Comparison of ENCODE assay signal across 1 cellular context in the genomic region with DNA sequence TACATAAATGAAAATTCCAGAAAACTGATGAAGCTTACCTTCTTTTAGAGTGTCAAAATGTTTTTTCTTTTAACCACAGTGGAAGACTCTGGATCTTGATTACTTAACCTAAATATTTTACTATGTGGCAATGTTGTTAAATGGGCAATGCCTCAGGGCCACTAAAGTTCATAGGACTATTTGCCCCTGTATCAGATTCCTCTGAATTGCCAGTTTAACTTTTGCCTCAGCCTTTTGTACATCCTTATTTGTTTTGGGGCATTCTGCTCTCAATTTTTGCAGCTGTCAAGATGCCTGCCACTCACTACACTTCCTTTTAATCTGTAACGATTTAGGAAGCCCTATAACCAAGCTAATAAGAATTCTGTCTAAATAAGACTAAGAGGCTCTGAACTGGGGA.
A peak's percentile ranks its signal among the peaks of the same experiment; 100 is the strongest.
TF ChIP-seq lines count a peak whose summit lies in the region.

No MANE protein-coding gene starts in this region.

TF ChIP-seq in HepG2, 621 proteins besides CTCF, POLR2A, EP300 and RAD21 (continued from another document):
- TF ChIP-seq AHDC1 (CRISPR knock-in tag; IDR thresholded peaks at IDR 0.05; ENCODE audit: borderline replicate concordance) (peak; percentile 64; the same call in 1 of the 2 replicates), ZNF484 (CRISPR knock-in tag; IDR thresholded peaks at IDR 0.05; ENCODE audit: borderline replicate concordance, low read depth) (no peak), JUN (CRISPR knock-in tag; IDR thresholded peaks at IDR 0.05) (no peak), FOXJ3 (CRISPR knock-in tag; IDR thresholded peaks at IDR 0.05; ENCODE audit: borderline replicate concordance) (peak; percentile 72; the same call in 1 of the 2 replicates), MLX (CRISPR knock-in tag; IDR thresholded peaks at IDR 0.05) (0 out of 2 replicates have a peak, but pooled peaks have one; percentile 37), ARID4A (CRISPR knock-in tag; IDR thresholded peaks at IDR 0.05; ENCODE audit: borderline replicate concordance) (no peak; the same call in 1 of the 2 replicates), SMAD3 (CRISPR knock-in tag; IDR thresholded peaks at IDR 0.05) (peak; percentile 58; the same call in 1 of the 2 replicates), FOXP4 (CRISPR knock-in tag; IDR thresholded peaks at IDR 0.05) (peak; percentile 68), CREM (IDR thresholded peaks at IDR 0.05) (0 out of 2 replicates have a peak, but pooled peaks have one; percentile 34), CREM (CRISPR knock-in tag; IDR thresholded peaks at IDR 0.05) (no peak), ATF2 (CRISPR knock-in tag; IDR thresholded peaks at IDR 0.05) (no peak), ARID3A (IDR thresholded peaks at IDR 0.05; ENCODE audit: low read depth, low read length) (peak; percentile 83), SMARCC2 (IDR thresholded peaks at IDR 0.05) (no peak)
- TF ChIP-seq, protein P1, sequence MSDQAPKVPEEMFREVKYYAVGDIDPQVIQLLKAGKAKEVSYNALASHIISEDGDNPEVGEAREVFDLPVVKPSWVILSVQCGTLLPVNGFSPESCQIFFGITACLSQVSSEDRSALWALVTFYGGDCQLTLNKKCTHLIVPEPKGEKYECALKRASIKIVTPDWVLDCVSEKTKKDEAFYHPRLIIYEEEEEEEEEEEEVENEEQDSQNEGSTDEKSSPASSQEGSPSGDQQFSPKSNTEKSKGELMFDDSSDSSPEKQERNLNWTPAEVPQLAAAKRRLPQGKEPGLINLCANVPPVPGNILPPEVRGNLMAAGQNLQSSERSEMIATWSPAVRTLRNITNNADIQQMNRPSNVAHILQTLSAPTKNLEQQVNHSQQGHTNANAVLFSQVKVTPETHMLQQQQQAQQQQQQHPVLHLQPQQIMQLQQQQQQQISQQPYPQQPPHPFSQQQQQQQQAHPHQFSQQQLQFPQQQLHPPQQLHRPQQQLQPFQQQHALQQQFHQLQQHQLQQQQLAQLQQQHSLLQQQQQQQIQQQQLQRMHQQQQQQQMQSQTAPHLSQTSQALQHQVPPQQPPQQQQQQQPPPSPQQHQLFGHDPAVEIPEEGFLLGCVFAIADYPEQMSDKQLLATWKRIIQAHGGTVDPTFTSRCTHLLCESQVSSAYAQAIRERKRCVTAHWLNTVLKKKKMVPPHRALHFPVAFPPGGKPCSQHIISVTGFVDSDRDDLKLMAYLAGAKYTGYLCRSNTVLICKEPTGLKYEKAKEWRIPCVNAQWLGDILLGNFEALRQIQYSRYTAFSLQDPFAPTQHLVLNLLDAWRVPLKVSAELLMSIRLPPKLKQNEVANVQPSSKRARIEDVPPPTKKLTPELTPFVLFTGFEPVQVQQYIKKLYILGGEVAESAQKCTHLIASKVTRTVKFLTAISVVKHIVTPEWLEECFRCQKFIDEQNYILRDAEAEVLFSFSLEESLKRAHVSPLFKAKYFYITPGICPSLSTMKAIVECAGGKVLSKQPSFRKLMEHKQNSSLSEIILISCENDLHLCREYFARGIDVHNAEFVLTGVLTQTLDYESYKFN (CRISPR knock-in tag; conservative IDR thresholded peaks at IDR 0.05): peak; percentile 82
